In the genomic region with DNA sequence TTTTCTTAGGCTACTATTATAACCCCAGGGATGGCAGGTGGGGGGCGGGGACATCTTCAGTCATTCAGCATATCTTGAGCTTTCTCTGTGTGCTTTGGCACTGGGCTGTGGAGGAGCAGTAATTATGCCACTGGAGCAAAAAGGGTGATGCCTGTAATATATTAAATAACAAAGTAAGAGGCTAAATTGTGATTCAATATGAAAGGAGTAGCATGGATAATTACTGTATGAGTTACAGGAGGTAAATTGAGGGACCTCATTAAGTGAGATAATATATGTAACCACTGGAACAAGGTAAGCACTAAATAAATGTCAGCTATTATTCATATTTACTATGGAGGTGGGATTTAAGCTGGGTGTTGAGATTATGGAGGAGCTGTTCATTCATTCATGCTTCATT, we compare ENCODE assay signal across 1 cellular context.
TF ChIP-seq lines count a peak whose summit lies in the region.

No MANE protein-coding gene starts in this region.

TF ChIP-seq in HCT116, 20 proteins besides CTCF, POLR2A, EP300 and RAD21:
- TF ChIP-seq YY1 (IDR thresholded peaks at IDR 0.05; ENCODE audit: extremely low read depth, insufficient replicate concordance, low read depth, low read length) (no peak), SIN3A (IDR thresholded peaks at IDR 0.05; ENCODE audit: low read depth) (no peak), ZFX (IDR thresholded peaks at IDR 0.05) (no peak), EGR1 (IDR thresholded peaks at IDR 0.05; ENCODE audit: low read depth) (no peak), JUND (IDR thresholded peaks at IDR 0.05) (no peak), CBX3 (IDR thresholded peaks at IDR 0.05; ENCODE audit: low read depth) (no peak)
- TF ChIP-seq, protein P1, sequence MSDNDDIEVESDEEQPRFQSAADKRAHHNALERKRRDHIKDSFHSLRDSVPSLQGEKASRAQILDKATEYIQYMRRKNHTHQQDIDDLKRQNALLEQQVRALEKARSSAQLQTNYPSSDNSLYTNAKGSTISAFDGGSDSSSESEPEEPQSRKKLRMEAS (IDR thresholded peaks at IDR 0.05), result no peak
TF ChIP-seq in HCT116: peak in this region for 0.
